8 cellular contexts compared by ENCODE assay signal in genomic region chr13:33285420-33286124, GRCh38. TPM values are rescaled to one million over a fixed set of nuclear protein-coding genes. Genes with fewer than 3 reads are reported as not detected.
DNase-seq lines count a peak whose midpoint lies in the region; ATAC-seq, FAIRE-seq and TF ChIP-seq lines count a peak whose summit lies in the region.

STARD13 (minus strand) TSS chr13:33285755; CDS start chr13:33285638, 117 bp downstream.

- H3K9me3 ChIP-seq in HAP-1 = no peaks in the 10 kb centered on the region
- H3K9me3 ChIP-seq in uterus = no peaks in the 10 kb centered on the region

- peak; percentile 79 to 93 for TF ChIP-seq POLR2A in uterus (IDR thresholded peaks at IDR 0.05)

- intact Hi-C loops in uterus (cut with DNase I; ENCODE audit: low total_unique reads) = loop anchor here (5.0 kb wide), 1 partner anchor 257 kb away; no protein-coding TSS in a partner anchor

- peak within 1 kb of the TSS; percentile 71 for H3K4me3 Mint-ChIP-seq in activated T-cell treated with anti-CD3 and anti-CD28 coated beads, Interleukin-2, amount 50 U/mL, for 24 hours
- H3K4me3 Mint-ChIP-seq in activated T-helper 17 cell treated with anti-CD3 and anti-CD28 coated beads, Interleukin-2, amount 50 U/mL, for 72 hours = peak within 1 kb of the TSS; percentile 90
- H3K4me3 Mint-ChIP-seq in naive thymus-derived CD8-positive, alpha-beta T cell = peak within 1 kb of the TSS; percentile 69 to 88 (median 80)

- H3K27ac ChIP-seq in uterus = peak within 1 kb of the TSS; percentile 94 to 98

- H3K27me3 ChIP-seq in HAP-1 (ENCODE audit: low read depth) = no peaks in the 10 kb centered on the region
- H3K27me3 ChIP-seq in uterus = no peaks in the 10 kb centered on the region

- DNase-seq in activated T-cell treated with anti-CD3 and anti-CD28 coated beads, Interleukin-2, amount 50 U/mL, for 24 hours = peak; percentile 32
- no peak for DNase-seq in activated T-cell treated with anti-CD3 and anti-CD28 coated beads for 4 hours
- peak; percentile 22 to 74 for DNase-seq in HAP-1 (ENCODE audit: low spot score in 2 of 2)
- DNase-seq in NCI-H1105 treated with DMSO at 0.1 percent for 48 hours (lab: John Stamatoyannopoulos, UW) = peak; percentile 30
- DNase-seq in frontal cortex (ENCODE audit: low spot score in 2 of 2) = peak; percentile 36 to 69
- DNase-seq in naive thymus-derived CD8-positive, alpha-beta T cell = peak in 1 of 10 donors; percentile 6
- DNase-seq in uterus = peak; percentile 94 to 97

- ATAC-seq in activated T-helper 17 cell treated with anti-CD3 and anti-CD28 coated beads, Interleukin-2, amount 50 U/mL, for 72 hours (replicated peaks) = peak; percentile 62
- peak in 1 of 2 donors; percentile 53 for ATAC-seq in naive thymus-derived CD8-positive, alpha-beta T cell

- H3K4me3 ChIP-seq in HAP-1 (peak within 1 kb of the TSS; percentile 9), uterus (peak within 1 kb of the TSS; percentile 56 to 62)

- peak; percentile 40 to 79 (median 58) for TF ChIP-seq CTCF in uterus (IDR thresholded peaks at IDR 0.05)

- H3K4me1 ChIP-seq in HAP-1 (0 out of 2 replicates have a peak, but pooled peaks cover 3% of the 10 kb centered on the region), uterus (peaks cover 0 to 6% of the 10 kb centered on the region in 2 donors)

- FAIRE-seq in frontal cortex (lab: Jason Lieb, UNC) = peak; percentile 10

- H3K36me3 ChIP-seq in HAP-1 (replicated peaks) (no peaks in the 10 kb centered on the region), uterus (no peaks in the 10 kb centered on the region)

- H3K27me3 Mint-ChIP-seq in activated T-cell treated with anti-CD3 and anti-CD28 coated beads, Interleukin-2, amount 50 U/mL, for 24 hours = peaks cover 65% of the 10 kb centered on the region
- peaks cover 50% of the 10 kb centered on the region for H3K27me3 Mint-ChIP-seq in activated T-helper 17 cell treated with anti-CD3 and anti-CD28 coated beads, Interleukin-2, amount 50 U/mL, for 72 hours
- peaks cover 41 to 65% (median 52%) of the 10 kb centered on the region in 5 donors for H3K27me3 Mint-ChIP-seq in naive thymus-derived CD8-positive, alpha-beta T cell

- no peak within 1 kb of the TSS for H3K27ac Mint-ChIP-seq in activated T-cell treated with anti-CD3 and anti-CD28 coated beads, Interleukin-2, amount 50 U/mL, for 24 hours
- H3K27ac Mint-ChIP-seq in activated T-helper 17 cell treated with anti-CD3 and anti-CD28 coated beads, Interleukin-2, amount 50 U/mL, for 72 hours = peak within 1 kb of the TSS; percentile 85
- H3K27ac Mint-ChIP-seq in naive thymus-derived CD8-positive, alpha-beta T cell = peak within 1 kb of the TSS in 2 of 10 donors; percentile 7 to 85

- no peaks in the 10 kb centered on the region for H3K9me3 Mint-ChIP-seq in activated T-cell treated with anti-CD3 and anti-CD28 coated beads, Interleukin-2, amount 50 U/mL, for 24 hours
- no peaks in the 10 kb centered on the region for H3K9me3 Mint-ChIP-seq in activated T-helper 17 cell treated with anti-CD3 and anti-CD28 coated beads, Interleukin-2, amount 50 U/mL, for 72 hours
- no peaks in the 10 kb centered on the region for H3K9me3 Mint-ChIP-seq in naive thymus-derived CD8-positive, alpha-beta T cell

- POLR2A ChIA-PET in naive thymus-derived CD8-positive, alpha-beta T cell (lab: Charles Lee) = no interaction called here

- H3K4me1 Mint-ChIP-seq in activated T-cell treated with anti-CD3 and anti-CD28 coated beads, Interleukin-2, amount 50 U/mL, for 24 hours (ENCODE audit: low read depth) = peaks cover 18% of the 10 kb centered on the region
- peaks cover 11% of the 10 kb centered on the region for H3K4me1 Mint-ChIP-seq in activated T-helper 17 cell treated with anti-CD3 and anti-CD28 coated beads, Interleukin-2, amount 50 U/mL, for 72 hours
- peaks cover 11 to 22% (median 19%) of the 10 kb centered on the region in 4 donors for H3K4me1 Mint-ChIP-seq in naive thymus-derived CD8-positive, alpha-beta T cell

- H3K36me3 Mint-ChIP-seq in activated T-cell treated with anti-CD3 and anti-CD28 coated beads, Interleukin-2, amount 50 U/mL, for 24 hours (ENCODE audit: low read depth) = no peaks in the 10 kb centered on the region
- no peaks in the 10 kb centered on the region for H3K36me3 Mint-ChIP-seq in activated T-helper 17 cell treated with anti-CD3 and anti-CD28 coated beads, Interleukin-2, amount 50 U/mL, for 72 hours (ENCODE audit: low read depth)
- H3K36me3 Mint-ChIP-seq in naive thymus-derived CD8-positive, alpha-beta T cell = no peaks in the 10 kb centered on the region

- in situ Hi-C loops in HAP-1 (cut with MboI; ENCODE audit: low sequenced_read_pairs) = no loop called here

RNA-seq across cellular contexts. Expression of gene STARD13, which starts in this region (rescaled TPM):
- total RNA-seq in activated T-helper 17 cell treated with anti-CD3 and anti-CD28 coated beads, Interleukin-2, amount 50 U/mL, for 72 hours = 1 to 10 TPM; 1.1 to 2.3 TPM
- total RNA-seq in frontal cortex (6.5 TPM), uterus (10 to 100 TPM; 36.8 to 65.6 (median 46.0) TPM)
- total RNA-seq in naive thymus-derived CD8-positive, alpha-beta T cell = not detected
- polyA plus RNA-seq in naive thymus-derived CD8-positive, alpha-beta T cell = not detected
